8 cellular contexts compared by ENCODE assay signal in genomic region chr2:43226558-43226954, GRCh38.
DNase-seq lines count a peak whose midpoint lies in the region; ATAC-seq and TF ChIP-seq lines count a peak whose summit lies in the region.

TSS of gene ZFP36L2 (minus strand) at chr2:43226606. CDS start at chr2:43226315, 291 bp downstream.

- TF ChIP-seq CTCF in AG09319 (IDR thresholded peaks at IDR 0.05; ENCODE audit: low read depth, low read length) = no peak

- ATAC-seq in GM19035 (IDR thresholded peaks at IDR 0.05; ENCODE audit: unreplicated experiment) = peak; percentile 58
- ATAC-seq in HG03280 (IDR thresholded peaks at IDR 0.05; ENCODE audit: unreplicated experiment) = peak; percentile 57

- DNase-seq in AG09319 (ENCODE audit: extremely low read depth, low read depth) = peak; percentile 94
- DNase-seq in NCI-H446 (lab: John Stamatoyannopoulos, UW) = peak; percentile 85 to 96
- peak; percentile 91 for DNase-seq in activated CD4-positive, CD25-positive, alpha-beta regulatory T cell treated with anti-CD3 and anti-CD28 coated beads, Interleukin-2, amount 50 U/mL, for 16 hours (ENCODE audit: low read depth, low spot score)
- peak; percentile 50 to 97 (median 91) for DNase-seq in caudate nucleus (lab: John Stamatoyannopoulos, UW)
- DNase-seq in islet precursor cell = peak; percentile 96
- DNase-seq in stimulated activated CD4-positive, alpha-beta T cell treated with anti-CD3 and anti-CD28 coated beads, Interleukin-15, amount 100 ng/mL, for 24 hours = peak; percentile 96

- peak within 1 kb of the TSS; percentile 98 for H3K27ac ChIP-seq in caudate nucleus (ENCODE audit: low read depth, low read length)

Comparison
In these comparisons a context has a peak if more than half of its experiments do, and no peak if none do; other contexts are left out.
1. Peak in every context shown above with its lines: DNase-seq, ATAC-seq and H3K27ac ChIP-seq.